Comparison of ENCODE assay signal across 13 cellular contexts in the genomic region with DNA sequence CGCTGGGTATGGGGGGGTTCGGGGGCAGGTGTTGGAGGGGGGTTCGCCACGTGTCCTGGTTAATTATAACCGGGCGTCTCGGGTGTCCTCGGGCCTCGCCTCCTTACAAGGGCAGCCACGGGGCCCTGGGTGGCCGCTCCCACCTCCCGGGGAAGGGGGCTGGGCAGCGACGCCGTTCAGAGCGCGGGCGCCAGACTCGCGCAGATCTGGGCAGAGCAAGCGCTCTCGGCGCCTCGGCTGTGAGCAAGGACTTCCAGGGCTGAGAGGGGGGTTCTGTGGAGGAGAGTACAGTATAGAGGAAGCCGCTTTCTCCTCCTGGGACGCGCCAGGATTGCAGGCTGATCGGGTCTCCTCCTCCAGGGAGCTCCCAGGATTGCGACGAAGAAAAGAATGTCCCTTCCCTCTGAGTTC. TPM values are rescaled to one million over a fixed set of nuclear protein-coding genes. Genes with fewer than 3 reads are reported as not detected.
DNase-seq lines count a peak whose midpoint lies in the region; ATAC-seq and TF ChIP-seq lines count a peak whose summit lies in the region.
"Had no signal": no experiment of that assay in that cellular context is flagged by ENCODE, and none has a peak within 500 bp of the region (broad histone marks: within the 10 kb centered on the region; RNA-seq: fewer than 3 reads in every experiment).

No MANE protein-coding gene starts in this region.

- no peak for TF ChIP-seq POLR2A in breast epithelium (IDR thresholded peaks at IDR 0.05)

- no peaks in the 10 kb centered on the region for H3K4me1 ChIP-seq in breast epithelium
- H3K4me1 ChIP-seq in mesodermal cell (ENCODE audit: control insufficient read depth, insufficient read depth, low read length, poor library complexity, severe bottlenecking) = peaks cover 10% of the 10 kb centered on the region
- H3K4me1 ChIP-seq: adrenal gland had no signal

- H3K9me3 Mint-ChIP-seq in MCF 10A (ENCODE audit: unreplicated experiment) (no peaks in the 10 kb centered on the region), type B pancreatic cell (no peaks in the 10 kb centered on the region)
- H3K9me3 Mint-ChIP-seq: natural killer cell had no signal

- peaks cover 0 to 24% of the 10 kb centered on the region in 2 donors for H3K27me3 ChIP-seq in breast epithelium

- no peaks in the 10 kb centered on the region for H3K36me3 Mint-ChIP-seq in MCF 10A (ENCODE audit: insufficient read depth, unreplicated experiment)
- H3K36me3 Mint-ChIP-seq in type B pancreatic cell = no peaks in the 10 kb centered on the region
- H3K36me3 Mint-ChIP-seq: CD4-positive, CD25-positive, alpha-beta regulatory T cell; natural killer cell had no signal

- intact Hi-C loops in breast epithelium (cut with DNase I; ENCODE audit: low total_unique reads) = no loop called here
- intact Hi-C loops in MCF 10A (cut with micrococcal nuclease) = no loop called here

- no TSS peak for BruUV-seq in MCF 10A (replicated peaks; lab: Mats Ljungman, UMichigan)

- H3K36me3 ChIP-seq in breast epithelium (no peaks in the 10 kb centered on the region), mesodermal cell (ENCODE audit: control insufficient read depth, insufficient read depth, low read length) (no peaks in the 10 kb centered on the region)
- H3K36me3 ChIP-seq: adrenal gland had no signal

- H3K27me3 Mint-ChIP-seq in MCF 10A (ENCODE audit: insufficient read depth, unreplicated experiment) = no peaks in the 10 kb centered on the region
- H3K27me3 Mint-ChIP-seq in type B pancreatic cell = peaks cover 12% of the 10 kb centered on the region

- H3K27ac Mint-ChIP-seq in MCF 10A (ENCODE audit: low read depth, unreplicated experiment) = no peak overlapping the region
- H3K27ac Mint-ChIP-seq in type B pancreatic cell = no peak overlapping the region
- H3K27ac Mint-ChIP-seq: CD4-positive, CD25-positive, alpha-beta regulatory T cell; natural killer cell had no signal

- H3K27ac ChIP-seq in breast epithelium (no peak overlapping the region), mesodermal cell (ENCODE audit: low read depth, low read length, severe bottlenecking) (no peak overlapping the region)
- H3K27ac ChIP-seq: adrenal gland had no signal

- CTCF ChIA-PET in MCF 10A (lab: Yijun Ruan, JAX) = no interaction called here

- H3K9me3 ChIP-seq in breast epithelium = no peaks in the 10 kb centered on the region
- no peaks in the 10 kb centered on the region for H3K9me3 ChIP-seq in mesodermal cell (ENCODE audit: control insufficient read depth, low read length)
- H3K9me3 ChIP-seq: adrenal gland had no signal

- no peak for ATAC-seq in HG02938 (IDR thresholded peaks at IDR 0.05; ENCODE audit: unreplicated experiment)
- ATAC-seq: natural killer cell had no signal

- H3K4me3 Mint-ChIP-seq in MCF 10A (ENCODE audit: unreplicated experiment) = no peak overlapping the region
- peak overlapping the region; percentile 47 for H3K4me3 Mint-ChIP-seq in type B pancreatic cell
- H3K4me3 Mint-ChIP-seq: CD4-positive, CD25-positive, alpha-beta regulatory T cell; natural killer cell had no signal

- WGBS in mesodermal cell (ENCODE audit: insufficient coverage in 2 of 2), 2 experiments = 8 to 10% methylated on average over 2 to 21 of the region's 30 CpGs

- H3K4me3 ChIP-seq in breast epithelium (peak overlapping the region in 2 of 3 donors; percentile 17 to 44), epithelial cell of proximal tubule (ENCODE audit: low read depth, low read length) (peak overlapping the region; percentile 37), mesodermal cell (ENCODE audit: extremely low read depth, insufficient read depth, low read length, poor library complexity, severe bottlenecking) (peak overlapping the region; percentile 24)
- H3K4me3 ChIP-seq: adrenal gland had no signal

- H3K4me1 Mint-ChIP-seq in MCF 10A (ENCODE audit: insufficient read depth, unreplicated experiment) (peaks cover 6% of the 10 kb centered on the region), type B pancreatic cell (ENCODE audit: unreplicated experiment) (peaks cover 16% of the 10 kb centered on the region)

- TF ChIP-seq CTCF in breast epithelium (IDR thresholded peaks at IDR 0.05) (no peak), MCF 10A (IDR thresholded peaks at IDR 0.05; ENCODE audit: unreplicated experiment) (no peak), epithelial cell of proximal tubule (conservative IDR thresholded peaks at IDR 0.05; ENCODE audit: low read depth, low read length) (no peak), type B pancreatic cell (conservative IDR thresholded peaks at IDR 0.05) (no peak)

- no peak for DNase-seq in breast epithelium (ENCODE audit: low spot score in 2 of 2)
- no peak for DNase-seq in MCF 10A (ENCODE audit: unreplicated experiment)
- no peak for DNase-seq in epithelial cell of proximal tubule (ENCODE audit: low read depth)
- DNase-seq in type B pancreatic cell (ENCODE audit: extremely low spot score, unreplicated experiment) = no peak
- no peak for DNase-seq in activated T-cell treated with anti-CD3 and anti-CD28 coated beads, Interleukin-2, amount 50 U/mL, for 48 hours
- DNase-seq in NCI-H2107 (lab: John Stamatoyannopoulos, UW) = no peak
- DNase-seq: activated CD4-positive, alpha-beta T cell treated with anti-CD3 and anti-CD28 coated beads, Interleukin-2, amount 50 U/mL, for 4 hours; adrenal gland; CD4-positive, CD25-positive, alpha-beta regulatory T cell; natural killer cell; NCI-H187 had no signal

- POLR2A ChIA-PET in MCF 10A (lab: Yijun Ruan, JAX) = no interaction called here

RNA-seq across cellular contexts. Expression of a gene that starts 1.0 kb away (rescaled TPM):
- total RNA-seq in breast epithelium (not detected), MCF 10A (2022) (not detected in 2 replicates), epithelial cell of proximal tubule (not detected in 2 replicates), type B pancreatic cell (ENCODE audit: low replicate concordance) (0.24 and 1.4 TPM in 2 replicates)
- polyA plus RNA-seq in mesodermal cell (2013, experiment 1 of 2) = 0.18 TPM
- polyA plus RNA-seq in mesodermal cell (2013, experiment 2 of 2) = not detected
- total RNA-seq: CD4-positive, CD25-positive, alpha-beta regulatory T cell; natural killer cell had no signal
- polyA plus RNA-seq: CD4-positive, CD25-positive, alpha-beta regulatory T cell had no signal

RNA-seq across cellular contexts. Expression of a gene that starts 16.9 kb away (rescaled TPM):
- total RNA-seq in breast epithelium (10 to 100 TPM in 1 of 3 donors, 1 to 10 TPM in 1, not detected in 1; 5.6 to 13.5 TPM), MCF 10A (2022) (3.9 TPM in 2 replicates), epithelial cell of proximal tubule (4.0 and 7.8 TPM in 2 replicates), type B pancreatic cell (ENCODE audit: low replicate concordance) (4.9 and 12.8 TPM in 2 replicates)
- 0.70 TPM for polyA plus RNA-seq in mesodermal cell (2013, experiment 1 of 2)
- 0.76 TPM for polyA plus RNA-seq in mesodermal cell (2013, experiment 2 of 2)
- total RNA-seq: natural killer cell had no signal
- polyA plus RNA-seq: CD4-positive, CD25-positive, alpha-beta regulatory T cell had no signal

RNA-seq across cellular contexts. Expression of a gene that starts 46.7 kb away (rescaled TPM):
- total RNA-seq in breast epithelium (10 to 100 TPM in 1 of 3 donors, 1 to 10 TPM in 2; 6.4 to 11.5 (median 9.5) TPM), MCF 10A (2022) (19.2 and 27.8 TPM in 2 replicates), epithelial cell of proximal tubule (32.2 and 34.8 TPM in 2 replicates), type B pancreatic cell (ENCODE audit: low replicate concordance) (26.9 and 55.8 TPM in 2 replicates)
- 45.0 TPM for polyA plus RNA-seq in mesodermal cell (2013, experiment 1 of 2)
- polyA plus RNA-seq in mesodermal cell (2013, experiment 2 of 2) = 40.2 TPM
